21 cellular contexts compared by ENCODE assay signal in the genomic region with DNA sequence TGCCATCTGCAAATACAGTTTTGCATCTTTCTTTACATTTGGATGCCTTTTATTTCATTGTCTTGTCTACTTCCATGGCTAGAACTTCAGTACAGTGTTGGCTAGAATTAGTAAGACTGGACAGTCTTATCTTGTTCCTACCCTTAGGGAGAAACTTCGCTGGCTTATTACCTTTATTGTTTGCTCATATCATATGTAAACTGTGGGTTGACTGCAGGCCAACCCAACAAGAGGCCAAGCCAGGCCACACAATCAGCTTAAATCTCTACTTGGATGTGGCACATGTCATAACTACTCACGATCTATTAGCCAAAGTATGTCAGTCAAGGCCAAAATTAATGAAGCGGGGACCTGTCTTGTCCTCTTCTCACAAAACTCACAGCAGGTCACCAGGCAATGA.
DNase-seq lines count a peak whose midpoint lies in the region; ATAC-seq, FAIRE-seq and TF ChIP-seq lines count a peak whose summit lies in the region.
"Had no signal": no experiment of that assay in that cellular context is flagged by ENCODE, and none has a peak within 500 bp of the region (broad histone marks: within the 10 kb centered on the region; RNA-seq: fewer than 3 reads in every experiment).

No MANE protein-coding gene starts in this region.

- dilution Hi-C loops in mammary epithelial cell (cut with HindIII; ENCODE audit: low sequenced_read_pairs), result no loop called here

- H3K27me3 ChIP-seq in astrocyte (ENCODE audit: insufficient read depth, low read length) (no peaks in the 10 kb centered on the region), left lung (no peaks in the 10 kb centered on the region), stomach (peaks cover 0 to 3% (median 0%) of the 10 kb centered on the region in 3 donors), mammary epithelial cell (ENCODE audit: insufficient read depth, low read length) (no peaks in the 10 kb centered on the region), mesendoderm (ENCODE audit: insufficient read depth, low read length, poor library complexity) (no peaks in the 10 kb centered on the region)

- H4K5ac ChIP-seq in mesendoderm (ENCODE audit: low read length), result no peak overlapping the region

- no peak overlapping the region for H2BK15ac ChIP-seq in mesendoderm (replicated peaks; ENCODE audit: low read depth)

- H3K4me3 ChIP-seq in astrocyte (ENCODE audit: insufficient read depth, low read depth, low read length) (no peak overlapping the region), left lung (no peak overlapping the region), stomach (no peak overlapping the region), mammary epithelial cell (replicated peaks in 1 of 3; ENCODE audit: insufficient read depth in 1 of 3, low read depth in 2 of 3, low read length in 3 of 3) (no peak overlapping the region), mesendoderm (ENCODE audit: low read length) (no peak overlapping the region)
- H3K4me3 ChIP-seq: A549, GM23338 had no signal

- H3K4ac ChIP-seq in mesendoderm (ENCODE audit: low read depth, low read length), result no peak overlapping the region

- TF ChIP-seq CTCF in astrocyte (IDR thresholded peaks at IDR 0.05; ENCODE audit: insufficient read depth, low read depth, low read length) (no peak), left lung (IDR thresholded peaks at IDR 0.05) (no peak), stomach (IDR thresholded peaks at IDR 0.05) (no peak), mammary epithelial cell (conservative IDR thresholded peaks at IDR 0.05 in 1 of 2, IDR thresholded peaks at IDR 0.05 in 1 of 2; ENCODE audit: extremely low read depth in 1 of 2, insufficient read depth in 1 of 2, low read depth in 1 of 2, low read length in 2 of 2) (no peak)

- H3K4me2 ChIP-seq in astrocyte (ENCODE audit: low read length), result no peak overlapping the region
- H3K4me2 ChIP-seq in mammary epithelial cell (ENCODE audit: insufficient read depth, low read depth, low read length), result no peak overlapping the region
- no peak overlapping the region for H3K4me2 ChIP-seq in mesendoderm (ENCODE audit: low read length)
- H3K4me2 ChIP-seq: A549, GM23338 had no signal

- H3K36me3 ChIP-seq in astrocyte (ENCODE audit: insufficient read depth, low read length) (no peaks in the 10 kb centered on the region), left lung (no peaks in the 10 kb centered on the region), stomach (no peaks in the 10 kb centered on the region), mammary epithelial cell (ENCODE audit: insufficient read depth, low read length) (no peaks in the 10 kb centered on the region), mesendoderm (ENCODE audit: control insufficient read depth, insufficient read depth, low read length) (no peaks in the 10 kb centered on the region)

- BruUV-seq in mammary epithelial cell (replicated peaks; lab: Mats Ljungman, UMichigan), result no TSS peak

- TF ChIP-seq EP300 in stomach (IDR thresholded peaks at IDR 0.05), result no peak

- no peak overlapping the region for H2BK5ac ChIP-seq in mesendoderm (ENCODE audit: low read length)

- H2AK5ac ChIP-seq in mesendoderm (ENCODE audit: low read length), result no peak overlapping the region

- no peak overlapping the region for H3K9ac ChIP-seq in astrocyte (ENCODE audit: low read length)
- H3K9ac ChIP-seq in mammary epithelial cell (ENCODE audit: insufficient read depth, low read length), result no peak overlapping the region
- H3K9ac ChIP-seq in mesendoderm (ENCODE audit: low read length), result no peak overlapping the region

- DNase-seq in NCI-H82 (lab: John Stamatoyannopoulos, UW) (peak; percentile 50), NCI-H82 treated with DMSO at 0.1 percent for 48 hours (lab: John Stamatoyannopoulos, UW; ENCODE audit: unreplicated experiment) (no peak), astrocyte (ENCODE audit: low read depth) (no peak), left lung (no peak), stomach (peak; percentile 46), mammary epithelial cell (no peak), NCI-H146 (lab: John Stamatoyannopoulos, UW) (no peak), mesendoderm (no peak)
- DNase-seq: AML-193; CD4-positive, alpha-beta memory T cell; DMS153; DMS79; GDM1; H7; HFFc6 had no signal

- H3K56ac ChIP-seq in mesendoderm (ENCODE audit: low read length), result no peak overlapping the region

- no peak overlapping the region for H3K27ac Mint-ChIP-seq in astrocyte (ENCODE audit: unreplicated experiment)
- H3K27ac Mint-ChIP-seq: CD14-positive monocyte; CD4-positive, alpha-beta memory T cell; GM23338; HFFc6 had no signal

- TF ChIP-seq POLR2A in stomach (IDR thresholded peaks at IDR 0.05), result no peak

- no peaks in the 10 kb centered on the region for H3K79me2 ChIP-seq in astrocyte (ENCODE audit: insufficient read depth, low read length)
- H3K79me2 ChIP-seq in mammary epithelial cell (ENCODE audit: insufficient read depth, low read length), result no peaks in the 10 kb centered on the region
- H3K79me2 ChIP-seq in mesendoderm (ENCODE audit: control insufficient read depth, insufficient read depth, low read length), result no peaks in the 10 kb centered on the region

- H3K18ac ChIP-seq in mesendoderm (ENCODE audit: low read length), result no peak overlapping the region

- H2AFZ ChIP-seq in astrocyte (ENCODE audit: low read depth, low read length) (no peak overlapping the region), mammary epithelial cell (ENCODE audit: low read depth, low read length) (no peak overlapping the region)
- H2AFZ ChIP-seq: GM23338 had no signal

- H3K79me1 ChIP-seq in mesendoderm (ENCODE audit: low read length), result no peaks in the 10 kb centered on the region

- in situ Hi-C loops in mammary epithelial cell (cut with MboI; ENCODE audit: low sequenced_read_pairs in 2 of 2), result no loop called here

- H3K9me3 ChIP-seq in astrocyte (ENCODE audit: insufficient read depth, low read depth, low read length) (no peaks in the 10 kb centered on the region), left lung (no peaks in the 10 kb centered on the region), stomach (no peaks in the 10 kb centered on the region), mammary epithelial cell (replicated peaks; ENCODE audit: insufficient read depth, low read length) (no peaks in the 10 kb centered on the region)
- H3K9me3 ChIP-seq: A549 had no signal

- no peaks in the 10 kb centered on the region for H3K27me3 Mint-ChIP-seq in astrocyte (ENCODE audit: low read depth, unreplicated experiment)
- H3K27me3 Mint-ChIP-seq: CD4-positive, alpha-beta memory T cell had no signal

- no peak overlapping the region for H3K27ac ChIP-seq in astrocyte (ENCODE audit: low read depth, low read length)
- no peak overlapping the region for H3K27ac ChIP-seq in left lung
- no peak overlapping the region for H3K27ac ChIP-seq in stomach
- no peak overlapping the region for H3K27ac ChIP-seq in mammary epithelial cell (ENCODE audit: insufficient read depth, low read depth, low read length)
- no peak overlapping the region for H3K27ac ChIP-seq in mesendoderm (ENCODE audit: low read depth, low read length)
- H3K27ac ChIP-seq: 22Rv1, A549 had no signal

- H3K9me3 Mint-ChIP-seq in astrocyte (ENCODE audit: unreplicated experiment), result no peaks in the 10 kb centered on the region
- H3K9me3 Mint-ChIP-seq: CD14-positive monocyte; CD4-positive, alpha-beta memory T cell; GM23338; HFFc6 had no signal

- no peaks in the 10 kb centered on the region for H3K36me3 Mint-ChIP-seq in astrocyte (ENCODE audit: low read depth, unreplicated experiment)
- H3K36me3 Mint-ChIP-seq: CD14-positive monocyte; CD4-positive, alpha-beta memory T cell had no signal

- H4K8ac ChIP-seq in mesendoderm (ENCODE audit: low read depth, low read length), result no peak overlapping the region

- ATAC-seq in left lung, result peak; percentile 49
- ATAC-seq: A549, GM23338, HCT116 had no signal

- H3K4me1 ChIP-seq in astrocyte (ENCODE audit: insufficient read depth, low read length), result no peaks in the 10 kb centered on the region
- H3K4me1 ChIP-seq in left lung, result no peaks in the 10 kb centered on the region
- H3K4me1 ChIP-seq in stomach, result peaks cover 0 to 3% (median 0%) of the 10 kb centered on the region in 4 donors
- no peaks in the 10 kb centered on the region for H3K4me1 ChIP-seq in mammary epithelial cell (ENCODE audit: insufficient read depth, low read length)
- H3K4me1 ChIP-seq in mesendoderm (ENCODE audit: control insufficient read depth, low read depth, low read length), result no peaks in the 10 kb centered on the region

- no peak overlapping the region for H3K4me3 Mint-ChIP-seq in astrocyte (ENCODE audit: unreplicated experiment)
- H3K4me3 Mint-ChIP-seq: CD14-positive monocyte; CD4-positive, alpha-beta memory T cell; GM23338; HFFc6 had no signal

- H2BK120ac ChIP-seq in mesendoderm (ENCODE audit: low read depth, low read length), result no peak overlapping the region

- intact Hi-C loops in left lung (cut with DNase I) (no loop called here), stomach (cut with DNase I; ENCODE audit: low total_unique reads) (no loop called here), mammary epithelial cell (cut with micrococcal nuclease) (no loop called here)

- H3K23ac ChIP-seq in mesendoderm (ENCODE audit: low read length), result no peak overlapping the region

- WGBS in stomach, 5 donors, result 40 to 78% (median 52%) methylated on average over 3 of the region's 3 CpGs
- WGBS in mammary epithelial cell (ENCODE audit: low coverage, missing lambda C conversion rate), result 67% methylated on average over 3 of the region's 3 CpGs
- no CpG with 5 or more reads among the region's 3 CpGs for WGBS in mesendoderm (ENCODE audit: extremely low coverage, insufficient coverage, low lambda C conversion rate)

- CTCF ChIA-PET in mammary epithelial cell (lab: Charles Lee; ENCODE audit: low non-redundant PET), result no interaction called here

- H4K20me1 ChIP-seq in astrocyte (ENCODE audit: insufficient read depth, low read length), result no peaks in the 10 kb centered on the region
- no peaks in the 10 kb centered on the region for H4K20me1 ChIP-seq in mammary epithelial cell (ENCODE audit: insufficient read depth, low read length)

- FAIRE-seq in astrocyte (lab: Jason Lieb, UNC), result peak; percentile 89
- FAIRE-seq: HTR-8/SVneo had no signal

- H3K4me1 Mint-ChIP-seq in astrocyte (ENCODE audit: low read depth, unreplicated experiment), result peaks cover 5% of the 10 kb centered on the region
- H3K4me1 Mint-ChIP-seq: GM23338 had no signal

Comparison
In these comparisons a context has a peak if more than half of its experiments do, and no peak if none do; other contexts are left out.
1. DNase-seq: peak in NCI-H82 (single experiment) and stomach (single experiment); none in NCI-H82 treated with DMSO at 0.1 percent for 48 hours (single experiment), astrocyte (single experiment), left lung (0 of 2), mammary epithelial cell (single experiment), NCI-H146 (single experiment) and mesendoderm (single experiment).